Comparison of ENCODE assay signal across 1 cellular context in the genomic region with DNA sequence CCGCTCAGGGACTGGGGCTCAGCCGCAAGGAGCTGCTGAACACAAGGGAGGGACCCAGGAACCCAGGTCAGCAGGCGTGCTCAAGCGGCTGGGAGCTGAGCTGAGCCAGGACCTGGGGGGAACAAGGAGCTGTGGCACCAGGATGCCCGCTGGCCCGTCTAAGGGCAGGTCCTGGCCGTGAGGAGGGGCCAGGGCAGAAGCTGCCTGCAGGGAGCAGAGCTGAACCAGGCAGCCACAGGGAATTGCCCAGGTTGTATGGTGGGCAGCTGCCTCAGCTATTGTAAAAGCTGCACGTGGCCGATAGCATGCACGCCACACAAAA.
TF ChIP-seq lines count a peak whose summit lies in the region.

No MANE protein-coding gene starts in this region.

TF ChIP-seq in WTC11, 78 proteins besides CTCF, POLR2A, EP300 and RAD21 (continued from another document):
- TF ChIP-seq, protein P1, sequence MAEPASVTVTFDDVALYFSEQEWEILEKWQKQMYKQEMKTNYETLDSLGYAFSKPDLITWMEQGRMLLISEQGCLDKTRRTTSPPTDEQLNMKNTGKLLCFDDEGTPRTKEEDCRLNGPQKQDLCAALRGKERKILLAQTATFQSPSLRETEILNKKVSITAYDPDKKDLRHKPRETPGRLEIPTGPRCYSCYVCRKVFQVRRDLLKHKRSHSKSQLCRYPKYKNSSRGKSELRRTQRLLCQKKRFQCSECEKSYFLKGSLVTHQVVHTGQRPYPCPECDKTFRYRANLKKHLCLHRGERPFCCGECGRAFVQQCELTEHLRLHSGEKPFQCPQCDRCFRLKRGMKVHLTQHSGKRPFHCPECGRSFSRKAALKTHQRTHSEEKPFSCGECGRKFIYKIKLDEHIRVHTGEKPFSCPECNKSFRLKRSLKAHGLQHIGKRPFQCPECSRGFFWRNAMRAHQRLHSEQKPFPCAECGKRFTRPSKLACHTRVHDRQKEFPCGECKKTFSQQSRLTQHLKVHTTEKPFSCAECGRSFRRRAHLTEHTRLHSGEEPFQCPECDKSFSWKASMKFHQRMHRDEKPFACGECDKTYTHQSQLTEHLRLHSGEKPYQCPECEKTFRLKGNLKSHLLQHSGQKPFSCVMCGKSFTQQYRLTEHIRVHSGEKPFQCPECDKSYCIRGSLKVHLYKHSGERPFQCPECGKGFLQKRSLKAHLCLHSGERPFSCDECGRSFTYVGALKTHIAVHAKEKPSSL (CRISPR knock-in tag; conservative IDR thresholded peaks at IDR 0.05): no peak
